Comparison of ENCODE assay signal across 9 cellular contexts in genomic region chr10:7410800-7411670, GRCh38. TPM values are rescaled to one million over a fixed set of nuclear protein-coding genes. Genes with fewer than 3 reads are reported as not detected.
DNase-seq lines count a peak whose midpoint lies in the region; ATAC-seq and TF ChIP-seq lines count a peak whose summit lies in the region.
"Had no signal": no experiment of that assay in that cellular context is flagged by ENCODE, and none has a peak within 500 bp of the region (broad histone marks: within the 10 kb centered on the region; RNA-seq: fewer than 3 reads in every experiment).

SFMBT2 (minus strand) TSS chr10:7411034; CDS start chr10:7381898, 29,136 bp downstream.

- H3K4me1 ChIP-seq in A673 (ENCODE audit: insufficient read depth, low read length, poor library complexity, severe bottlenecking): peaks cover 22% of the 10 kb centered on the region
- peaks cover 58 to 63% of the 10 kb centered on the region in 2 experiments for H3K4me1 ChIP-seq in neutrophil (ENCODE audit: control insufficient read depth in 1 of 2, insufficient read depth in 1 of 2, low read depth in 1 of 2, low read length in 1 of 2)
- H3K4me1 ChIP-seq in vagina: peaks cover 44% of the 10 kb centered on the region

- H3K9me3 Mint-ChIP-seq in activated naive CD4-positive, alpha-beta T cell treated with anti-CD3 and anti-CD28 coated beads, Interleukin-2, amount 50 U/mL, for 72 hours: no peaks in the 10 kb centered on the region

- BruUV-seq in A673 (replicated peaks; lab: Mats Ljungman, UMichigan): no TSS peak

- TF ChIP-seq CTCF in A673 (conservative IDR thresholded peaks at IDR 0.05; ENCODE audit: low read depth, low read length): no peak
- TF ChIP-seq CTCF in neutrophil (IDR thresholded peaks at IDR 0.05): no peak
- TF ChIP-seq CTCF in vagina (IDR thresholded peaks at IDR 0.05): no peak

- H3K9me3 ChIP-seq in A673 (ENCODE audit: low read depth, low read length, poor library complexity, severe bottlenecking): no peaks in the 10 kb centered on the region
- H3K9me3 ChIP-seq in neutrophil: no peaks in the 10 kb centered on the region
- H3K9me3 ChIP-seq in vagina: no peaks in the 10 kb centered on the region

- CTCF ChIA-PET in A673 (lab: Charles Lee): interaction anchor here (0.5 to 0.6 kb wide), 6 partner anchors 69 to 673 kb away, joined by 3 to 9 read pairs (median 4); no protein-coding TSS in a partner anchor

- H3K27ac ChIP-seq in A673 (ENCODE audit: low read depth, low read length, poor library complexity, severe bottlenecking) (peak within 1 kb of the TSS; percentile 30), neutrophil (no peak within 1 kb of the TSS), vagina (peak within 1 kb of the TSS; percentile 89)

- POLR2A ChIA-PET in A673 (lab: Charles Lee; ENCODE audit: low non-redundant PET): interaction anchor here (0.6 kb wide), 5 partner anchors 11 to 554 kb away, joined by 4 to 13 read pairs (median 5); no protein-coding TSS in a partner anchor

- intact Hi-C loops in A673 (cut with micrococcal nuclease; ENCODE audit: unreplicated experiment): loop anchor here (5.0 to 10.0 kb wide), 5 partner anchors 289 to 996 kb away; no protein-coding TSS in a partner anchor
- intact Hi-C loops in vagina (cut with DNase I): no loop called here

- H3K27ac Mint-ChIP-seq in activated naive CD4-positive, alpha-beta T cell treated with anti-CD3 and anti-CD28 coated beads, Interleukin-2, amount 50 U/mL, for 72 hours: peak within 1 kb of the TSS; percentile 96 to 99

- H3K36me3 Mint-ChIP-seq in activated naive CD4-positive, alpha-beta T cell treated with anti-CD3 and anti-CD28 coated beads, Interleukin-2, amount 50 U/mL, for 72 hours: peaks cover 6 to 21% of the 10 kb centered on the region in 2 donors

- peak; percentile 77 for DNase-seq in A673 (ENCODE audit: low spot score)
- peak; percentile 68 to 72 for DNase-seq in activated naive CD4-positive, alpha-beta T cell treated with anti-CD3 and anti-CD28 coated beads, Interleukin-2, amount 50 U/mL, for 72 hours (ENCODE audit: low spot score in 2 of 2)
- peak; percentile 3 for DNase-seq in glomerular visceral epithelial cell (ENCODE audit: extremely low spot score)
- DNase-seq in vagina (ENCODE audit: extremely low spot score in 2 of 2): peak in 1 of 2 donors; percentile 90

- ATAC-seq in GM18870 (IDR thresholded peaks at IDR 0.05; ENCODE audit: unreplicated experiment) (peak; percentile 37), HG03378 (IDR thresholded peaks at IDR 0.05; ENCODE audit: unreplicated experiment) (peak; percentile 35)
- ATAC-seq in activated naive CD4-positive, alpha-beta T cell treated with anti-CD3 and anti-CD28 coated beads, Interleukin-2, amount 50 U/mL, for 72 hours: peak; percentile 51 to 56
- ATAC-seq: HCT116 had no signal

- peak within 1 kb of the TSS; percentile 64 for H3K4me3 ChIP-seq in A673 (ENCODE audit: low read depth, low read length, poor library complexity, severe bottlenecking)
- peak within 1 kb of the TSS; percentile 63 to 69 for H3K4me3 ChIP-seq in neutrophil (ENCODE audit: low read depth in 1 of 2, low read length in 1 of 2)
- H3K4me3 ChIP-seq in vagina: peak within 1 kb of the TSS; percentile 54 to 75

- H3K27me3 ChIP-seq in A673 (replicated peaks; ENCODE audit: insufficient read depth, low read depth, low read length, poor library complexity): peaks cover 88% of the 10 kb centered on the region
- H3K27me3 ChIP-seq in neutrophil: peaks cover 93% of the 10 kb centered on the region
- no peaks in the 10 kb centered on the region for H3K27me3 ChIP-seq in vagina

- no peaks in the 10 kb centered on the region for H3K36me3 ChIP-seq in A673 (ENCODE audit: insufficient read depth, low read length, poor library complexity, severe bottlenecking)
- no peaks in the 10 kb centered on the region for H3K36me3 ChIP-seq in neutrophil
- no peaks in the 10 kb centered on the region for H3K36me3 ChIP-seq in vagina

- TF ChIP-seq POLR2A in Raji (IDR thresholded peaks at IDR 0.05; ENCODE audit: insufficient read depth, low read depth, low read length): peak; percentile 53
- no peak for TF ChIP-seq POLR2A in vagina (IDR thresholded peaks at IDR 0.05)

RNA-seq across cellular contexts. Expression of gene SFMBT2, which starts in this region (rescaled TPM):
- total RNA-seq in A673 (2021) (8.2 and 11.8 TPM in 2 replicates), vagina (12.5 TPM)
- total RNA-seq in activated naive CD4-positive, alpha-beta T cell treated with anti-CD3 and anti-CD28 coated beads, Interleukin-2, amount 50 U/mL, for 72 hours: 10 to 100 TPM; 25.6 to 32.1 TPM
